Comparison of ENCODE assay signal across 18 cellular contexts in the genomic region with DNA sequence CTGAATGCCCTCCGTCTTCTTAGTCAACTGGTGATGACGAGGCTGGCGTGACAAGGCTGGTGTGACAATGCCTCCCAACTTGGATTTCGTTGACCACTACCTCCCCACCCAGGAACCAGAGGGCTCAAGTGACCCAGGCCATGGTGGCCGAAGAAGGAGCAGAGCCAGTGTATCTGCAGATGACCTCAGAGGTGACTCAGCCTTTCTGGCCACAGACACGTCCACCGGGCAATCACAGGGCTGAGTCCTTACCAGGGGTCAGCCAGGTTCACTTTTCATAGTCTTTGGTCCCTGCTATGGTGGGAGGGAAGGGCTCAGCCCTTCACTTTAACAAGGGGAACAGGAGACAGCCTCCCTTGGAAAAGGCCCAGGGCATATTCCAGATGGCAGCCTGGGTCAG.
"Had no signal": no experiment of that assay in that cellular context is flagged by ENCODE, and none has a peak within 500 bp of the region (broad histone marks: within the 10 kb centered on the region; RNA-seq: fewer than 3 reads in every experiment).

No MANE protein-coding gene starts in this region.

- H3K36me3 ChIP-seq: heart right ventricle, neutrophil, suprapubic skin, thyroid gland, uterus had no signal

- FAIRE-seq: frontal cortex, islet of Langerhans had no signal

- H3K27me3 ChIP-seq: neutrophil, suprapubic skin, thyroid gland, uterus had no signal

- H3K9me3 ChIP-seq: heart right ventricle, neutrophil, suprapubic skin, thyroid gland, uterus had no signal

- H3K4me3 ChIP-seq: dorsolateral prefrontal cortex, heart right ventricle, skin epidermis, suprapubic skin, thyroid gland, uterus had no signal

- DNase-seq: cortex of kidney; dorsolateral prefrontal cortex; effector CD8-positive, alpha-beta T cell; heart right ventricle; hypothalamus; kidney glomerular epithelial cell; mammary epithelial cell; naive thymus-derived CD8-positive, alpha-beta T cell; stimulated activated CD4-positive, alpha-beta T cell treated with anti-CD3 and anti-CD28 coated beads, Interleukin-2, amount 100 ng/mL, for 24 hours; stimulated activated CD4-positive, alpha-beta T cell treated with anti-CD3 and anti-CD28 coated beads, Interleukin-4, amount 100 ng/mL, for 4 hours; stimulated activated naive CD4-positive, alpha-beta T cell; thyroid gland; uterus had no signal
